In genomic region chr15:59519329-59519728, GRCh38 we compare ENCODE assay signal across 18 cellular contexts.
DNase-seq lines count a peak whose midpoint lies in the region; ATAC-seq and TF ChIP-seq lines count a peak whose summit lies in the region.
"Had no signal": no experiment of that assay in that cellular context is flagged by ENCODE, and none has a peak within 500 bp of the region (broad histone marks: within the 10 kb centered on the region; RNA-seq: fewer than 3 reads in every experiment).

No MANE protein-coding gene starts in this region.

- DNase-seq in osteocyte (ENCODE audit: extremely low spot score, unreplicated experiment) (peak; percentile 30), colonic mucosa (no peak), body of pancreas (no peak)
- no peak for DNase-seq in activated T-helper 1 cell treated with anti-CD3 and anti-CD28 coated beads, Interleukin-12 subunit alpha, Interleukin-12 subunit beta, Interleukin-2, Interleukin-4 antibody, amounts not matched to agents 30 ng/mL and 10 ng/mL and 1 ng/mL, durations not matched to agents 14 hours and 24 hours and 36 hours (ENCODE audit: low spot score)
- DNase-seq: CD4-positive, CD25-positive, alpha-beta regulatory T cell; CD8-positive, alpha-beta T cell; DMS 273 treated with DMSO at 0.1 percent for 48 hours; DMS79; EL; GDM1; GOT3 had no signal

- no peaks in the 10 kb centered on the region for H3K36me3 Mint-ChIP-seq in dendritic cell treated with granulocyte-macrophage colony-stimulating factor and Interleukin-4, amounts not matched to agents 40 ng/mL and 50 ng/mL, for 4 days (ENCODE audit: low read depth)
- H3K36me3 Mint-ChIP-seq in osteocyte (ENCODE audit: unreplicated experiment): no peaks in the 10 kb centered on the region
- no peaks in the 10 kb centered on the region for H3K36me3 Mint-ChIP-seq in activated T-helper 1 cell treated with anti-CD3 and anti-CD28 coated beads, Interleukin-12 subunit alpha, Interleukin-12 subunit beta, Interleukin-2, Interleukin-4 antibody, amounts not matched to agents 30 ng/mL and 10 ng/mL and 1 ng/mL, durations not matched to agents 14 hours and 24 hours and 36 hours (ENCODE audit: low read depth)
- H3K36me3 Mint-ChIP-seq: CD4-positive, CD25-positive, alpha-beta regulatory T cell; CD8-positive, alpha-beta T cell had no signal

- TF ChIP-seq POLR2A in body of pancreas (IDR thresholded peaks at IDR 0.05): no peak

- H3K27ac Mint-ChIP-seq in dendritic cell treated with granulocyte-macrophage colony-stimulating factor and Interleukin-4, amounts not matched to agents 40 ng/mL and 50 ng/mL, for 4 days: peak overlapping the region; percentile 41
- no peak overlapping the region for H3K27ac Mint-ChIP-seq in osteocyte (ENCODE audit: unreplicated experiment)
- no peak overlapping the region for H3K27ac Mint-ChIP-seq in activated T-helper 1 cell treated with anti-CD3 and anti-CD28 coated beads, Interleukin-12 subunit alpha, Interleukin-12 subunit beta, Interleukin-2, Interleukin-4 antibody, amounts not matched to agents 30 ng/mL and 10 ng/mL and 1 ng/mL, durations not matched to agents 14 hours and 24 hours and 36 hours
- H3K27ac Mint-ChIP-seq: CD4-positive, CD25-positive, alpha-beta regulatory T cell; CD8-positive, alpha-beta T cell had no signal

- H3K36me3 ChIP-seq in OCI-LY3 (replicated peaks; ENCODE audit: low read depth, low read length) (no peaks in the 10 kb centered on the region), colonic mucosa (no peaks in the 10 kb centered on the region), body of pancreas (replicated peaks in 1 of 2; ENCODE audit: insufficient read depth in 1 of 2, low read depth in 2 of 2) (no peaks in the 10 kb centered on the region)
- H3K36me3 ChIP-seq: BLaER1, HAP-1 had no signal

- H3K9ac ChIP-seq in OCI-LY3 (ENCODE audit: low read length) (no peak overlapping the region), colonic mucosa (ENCODE audit: low read depth in 2 of 2, low read length in 2 of 2) (no peak overlapping the region)
- H3K9ac ChIP-seq: BLaER1 had no signal

- H3K4me3 ChIP-seq in OCI-LY3 (ENCODE audit: low read length) (no peak overlapping the region), colonic mucosa (no peak overlapping the region), body of pancreas (no peak overlapping the region)
- H3K4me3 ChIP-seq: BLaER1, GM12878, HAP-1 had no signal

- TF ChIP-seq CTCF in OCI-LY3 (IDR thresholded peaks at IDR 0.05; ENCODE audit: low read depth, low read length) (no peak), osteocyte (IDR thresholded peaks at IDR 0.05) (no peak), colonic mucosa (IDR thresholded peaks at IDR 0.05) (no peak), body of pancreas (IDR thresholded peaks at IDR 0.05) (no peak)

- H4K20me1 ChIP-seq in OCI-LY3 (ENCODE audit: insufficient read depth, low read length): no peaks in the 10 kb centered on the region
- H4K20me1 ChIP-seq: BLaER1 had no signal

- 82% methylated on average over 3 of the region's 3 CpGs for WGBS in body of pancreas, 2 donors

- no peak overlapping the region for H3K4me3 Mint-ChIP-seq in dendritic cell treated with granulocyte-macrophage colony-stimulating factor and Interleukin-4, amounts not matched to agents 40 ng/mL and 50 ng/mL, for 4 days
- no peak overlapping the region for H3K4me3 Mint-ChIP-seq in osteocyte (ENCODE audit: unreplicated experiment)
- no peak overlapping the region for H3K4me3 Mint-ChIP-seq in activated T-helper 1 cell treated with anti-CD3 and anti-CD28 coated beads, Interleukin-12 subunit alpha, Interleukin-12 subunit beta, Interleukin-2, Interleukin-4 antibody, amounts not matched to agents 30 ng/mL and 10 ng/mL and 1 ng/mL, durations not matched to agents 14 hours and 24 hours and 36 hours
- H3K4me3 Mint-ChIP-seq: CD4-positive, CD25-positive, alpha-beta regulatory T cell; CD8-positive, alpha-beta T cell had no signal

- H3K4me1 Mint-ChIP-seq in dendritic cell treated with granulocyte-macrophage colony-stimulating factor and Interleukin-4, amounts not matched to agents 40 ng/mL and 50 ng/mL, for 4 days (ENCODE audit: low read depth): peaks cover 65% of the 10 kb centered on the region
- no peaks in the 10 kb centered on the region for H3K4me1 Mint-ChIP-seq in osteocyte (ENCODE audit: unreplicated experiment)
- peaks cover 9% of the 10 kb centered on the region for H3K4me1 Mint-ChIP-seq in activated T-helper 1 cell treated with anti-CD3 and anti-CD28 coated beads, Interleukin-12 subunit alpha, Interleukin-12 subunit beta, Interleukin-2, Interleukin-4 antibody, amounts not matched to agents 30 ng/mL and 10 ng/mL and 1 ng/mL, durations not matched to agents 14 hours and 24 hours and 36 hours (ENCODE audit: low read depth)

- H3K27ac ChIP-seq in OCI-LY3 (ENCODE audit: low read length) (peak overlapping the region; percentile 97), colonic mucosa (no peak overlapping the region), body of pancreas (no peak overlapping the region)
- H3K27ac ChIP-seq: BLaER1, C4-2B had no signal

- no peak overlapping the region for H2AFZ ChIP-seq in OCI-LY3 (ENCODE audit: low read depth, low read length)

- no peaks in the 10 kb centered on the region for H3K27me3 ChIP-seq in OCI-LY3 (ENCODE audit: low read depth, low read length)
- no peaks in the 10 kb centered on the region for H3K27me3 ChIP-seq in colonic mucosa
- H3K27me3 ChIP-seq in body of pancreas: no peaks in the 10 kb centered on the region
- H3K27me3 ChIP-seq: BLaER1 had no signal

- H3K27me3 Mint-ChIP-seq in dendritic cell treated with granulocyte-macrophage colony-stimulating factor and Interleukin-4, amounts not matched to agents 40 ng/mL and 50 ng/mL, for 4 days: no peaks in the 10 kb centered on the region
- peaks cover 15% of the 10 kb centered on the region for H3K27me3 Mint-ChIP-seq in osteocyte (ENCODE audit: unreplicated experiment)
- H3K27me3 Mint-ChIP-seq in activated T-helper 1 cell treated with anti-CD3 and anti-CD28 coated beads, Interleukin-12 subunit alpha, Interleukin-12 subunit beta, Interleukin-2, Interleukin-4 antibody, amounts not matched to agents 30 ng/mL and 10 ng/mL and 1 ng/mL, durations not matched to agents 14 hours and 24 hours and 36 hours (ENCODE audit: insufficient read depth): peaks cover 11% of the 10 kb centered on the region

- intact Hi-C loops in dendritic cell treated with granulocyte-macrophage colony-stimulating factor and Interleukin-4, amounts not matched to agents 40 ng/mL and 50 ng/mL, for 4 days (cut with micrococcal nuclease): no loop called here
- intact Hi-C loops in colonic mucosa (cut with DNase I): no loop called here
- intact Hi-C loops in body of pancreas (cut with DNase I): no loop called here
- intact Hi-C loops in activated T-helper 1 cell treated with anti-CD3 and anti-CD28 coated beads, Interleukin-12 subunit alpha, Interleukin-12 subunit beta, Interleukin-2, Interleukin-4 antibody, amounts not matched to agents 30 ng/mL and 10 ng/mL and 1 ng/mL, durations not matched to agents 14 hours and 24 hours and 36 hours (cut with micrococcal nuclease): no loop called here

- no peak overlapping the region for H3K4me2 ChIP-seq in OCI-LY3 (ENCODE audit: low read length)
- H3K4me2 ChIP-seq: BLaER1 had no signal

- H3K9me3 ChIP-seq in OCI-LY3 (ENCODE audit: insufficient read depth, low read length) (no peaks in the 10 kb centered on the region), colonic mucosa (no peaks in the 10 kb centered on the region), body of pancreas (no peaks in the 10 kb centered on the region)
- H3K9me3 ChIP-seq: BLaER1, HAP-1 had no signal

- no peaks in the 10 kb centered on the region for H3K79me2 ChIP-seq in OCI-LY3 (ENCODE audit: low read length)

- ATAC-seq in body of pancreas (no peak), GM19324 (IDR thresholded peaks at IDR 0.05; ENCODE audit: low FRiP score, unreplicated experiment) (no peak)
- ATAC-seq: CD8-positive, alpha-beta T cell; GM12878 had no signal

- H3K9me3 Mint-ChIP-seq in dendritic cell treated with granulocyte-macrophage colony-stimulating factor and Interleukin-4, amounts not matched to agents 40 ng/mL and 50 ng/mL, for 4 days: no peaks in the 10 kb centered on the region
- H3K9me3 Mint-ChIP-seq in osteocyte (ENCODE audit: unreplicated experiment): no peaks in the 10 kb centered on the region
- H3K9me3 Mint-ChIP-seq in activated T-helper 1 cell treated with anti-CD3 and anti-CD28 coated beads, Interleukin-12 subunit alpha, Interleukin-12 subunit beta, Interleukin-2, Interleukin-4 antibody, amounts not matched to agents 30 ng/mL and 10 ng/mL and 1 ng/mL, durations not matched to agents 14 hours and 24 hours and 36 hours: no peaks in the 10 kb centered on the region
- H3K9me3 Mint-ChIP-seq: CD4-positive, CD25-positive, alpha-beta regulatory T cell; CD8-positive, alpha-beta T cell had no signal

- peaks cover 95% of the 10 kb centered on the region for H3K4me1 ChIP-seq in OCI-LY3 (ENCODE audit: low read length)
- no peaks in the 10 kb centered on the region for H3K4me1 ChIP-seq in colonic mucosa
- H3K4me1 ChIP-seq in body of pancreas: no peaks in the 10 kb centered on the region
